Comparison of ENCODE assay signal across 8 cellular contexts in the genomic region with DNA sequence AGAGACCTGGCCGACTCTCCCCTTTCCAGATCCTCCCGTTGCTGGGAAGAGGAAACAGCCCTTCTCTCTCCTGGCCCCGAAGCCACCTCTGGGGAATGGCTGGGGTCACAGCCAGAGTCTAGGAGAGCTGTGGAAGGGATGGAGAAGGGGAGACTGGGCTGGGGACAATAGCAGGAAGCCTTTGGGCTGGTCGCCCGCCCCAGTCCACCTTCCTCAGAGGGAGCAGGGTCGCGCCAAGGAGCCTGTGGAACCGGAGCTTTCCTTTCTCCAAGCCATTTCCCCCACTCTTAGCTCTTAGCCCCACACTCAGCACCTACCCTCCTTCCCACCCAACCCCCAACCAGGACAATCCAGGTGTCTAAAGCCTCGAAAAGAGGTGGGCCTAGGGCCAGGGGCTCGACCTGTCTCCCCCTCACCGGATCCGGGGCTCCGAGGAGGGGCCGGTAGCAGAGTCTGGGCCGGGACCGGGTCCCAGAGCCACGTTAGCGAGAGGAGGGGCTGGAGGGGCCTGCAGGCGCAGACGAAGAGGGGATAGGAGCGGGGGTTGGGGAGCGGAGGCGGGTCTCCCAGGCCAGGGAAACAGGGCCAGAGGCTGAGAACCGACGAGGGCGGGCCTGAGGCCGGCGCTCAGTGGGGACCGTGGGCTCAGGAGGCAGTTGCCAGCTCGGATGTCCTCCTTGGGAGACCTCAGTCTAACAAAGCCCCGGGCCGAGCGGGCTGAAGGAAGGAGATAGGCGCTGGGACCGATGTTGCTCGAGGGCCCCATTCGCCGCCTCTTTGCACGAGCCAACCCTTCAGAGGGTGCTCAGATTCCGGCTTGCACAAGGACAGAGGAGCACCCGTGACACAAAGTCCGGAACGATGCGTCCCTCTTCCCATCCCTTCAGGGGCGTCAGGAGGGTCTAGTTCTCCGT. TPM values are rescaled to one million over a fixed set of nuclear protein-coding genes. Genes with fewer than 3 reads are reported as not detected.
DNase-seq lines count a peak whose midpoint lies in the region; ATAC-seq and TF ChIP-seq lines count a peak whose summit lies in the region.

No MANE protein-coding gene starts in this region.

- no peaks in the 10 kb centered on the region for H3K9me3 ChIP-seq in adipocyte (ENCODE audit: control insufficient read depth, low read length)
- no peaks in the 10 kb centered on the region for H3K9me3 ChIP-seq in gastrocnemius medialis

- peak overlapping the region; percentile 95 to 99 (median 98) for H3K27ac ChIP-seq in gastrocnemius medialis

- H3K36me3 ChIP-seq in adipocyte (ENCODE audit: control insufficient read depth, insufficient read depth, low read length, severe bottlenecking) (no peaks in the 10 kb centered on the region), gastrocnemius medialis (peaks cover 0 to under 1% of the 10 kb centered on the region in 2 donors)

- intact Hi-C loops in gastrocnemius medialis (cut with DNase I; ENCODE audit: low total_unique reads) = loop anchor here (1.0 to 5.0 kb wide), 5 partner anchors 20 to 583 kb away; a partner anchor contains a TSS

- in situ Hi-C loops in gastrocnemius medialis (cut with MboI; ENCODE audit: low sequenced_read_pairs in 4 of 4) = no loop called here

- H3K9ac ChIP-seq in adipocyte (ENCODE audit: low read length) = peak overlapping the region; percentile 79

- peak; percentile 21 to 29 for TF ChIP-seq POLR2A in gastrocnemius medialis (IDR thresholded peaks at IDR 0.05)

- ATAC-seq in gastrocnemius medialis = peak; percentile 39 to 56
- ATAC-seq in GM19328 (IDR thresholded peaks at IDR 0.05; ENCODE audit: unreplicated experiment) = no peak
- ATAC-seq in GM18907 (IDR thresholded peaks at IDR 0.05; ENCODE audit: unreplicated experiment) = no peak

- TF ChIP-seq CTCF in gastrocnemius medialis (IDR thresholded peaks at IDR 0.05 in 4 of 5, conservative IDR thresholded peaks at IDR 0.05 in 1 of 5) = no peak

- H3K4me1 ChIP-seq in adipocyte (ENCODE audit: control insufficient read depth, insufficient read depth, low read length) (peaks cover 12% of the 10 kb centered on the region), gastrocnemius medialis (peaks cover 48 to 60% of the 10 kb centered on the region in 2 donors)

- DNase-seq in stimulated activated CD4-positive, alpha-beta T cell treated with anti-CD3 and anti-CD28 coated beads, Interleukin-4, amount 100 ng/mL, for 1 hour = peak; percentile 30
- DNase-seq in stimulated activated CD4-positive, alpha-beta T cell treated with anti-CD3 and anti-CD28 coated beads, Interleukin-4, amount 100 ng/mL, for 4 hours = no peak
- DNase-seq in adipocyte (ENCODE audit: low read depth) = peak; percentile 60
- peak; percentile 76 to 86 for DNase-seq in gastrocnemius medialis
- DNase-seq in mucosa of gallbladder (ENCODE audit: low spot score) = no peak

- H3K4me3 ChIP-seq in adipocyte (ENCODE audit: low read length) = peak overlapping the region; percentile 83
- H3K4me3 ChIP-seq in iPS-11a (ENCODE audit: low read depth, low read length) = peak overlapping the region; percentile 77
- H3K4me3 ChIP-seq in gastrocnemius medialis = peak overlapping the region; percentile 89 to 97 (median 92)

- H3K27me3 ChIP-seq in adipocyte (replicated peaks; ENCODE audit: control insufficient read depth, insufficient read depth, low read length) = peaks cover 10% of the 10 kb centered on the region
- no peaks in the 10 kb centered on the region for H3K27me3 ChIP-seq in gastrocnemius medialis

RNA-seq across cellular contexts. Expression of a gene that starts 1.0 kb away (rescaled TPM):
- 100 to 1,000 TPM in 2 of 4 donors, 10 to 100 TPM in 2; 51.5 to 121 (median 108) TPM for total RNA-seq in gastrocnemius medialis
- total RNA-seq in mucosa of gallbladder = 9.1 TPM

RNA-seq across cellular contexts. Expression of a gene that starts 11.0 kb away (rescaled TPM):
- total RNA-seq in gastrocnemius medialis (1 to 10 TPM in 3 of 4 donors, not detected in 1; 1.1 to 3.1 (median 1.4) TPM), mucosa of gallbladder (4.6 TPM)

RNA-seq across cellular contexts. Expression of a gene that starts 20.3 kb away (rescaled TPM):
- 10 to 100 TPM; 11.4 to 14.6 (median 13.7) TPM for total RNA-seq in gastrocnemius medialis
- 11.5 TPM for total RNA-seq in mucosa of gallbladder

RNA-seq across cellular contexts. Expression of a gene that starts 20.5 kb away (rescaled TPM):
- 10 to 100 TPM; 17.7 to 56.1 (median 35.6) TPM for total RNA-seq in gastrocnemius medialis
- total RNA-seq in mucosa of gallbladder = 36.4 TPM

RNA-seq across cellular contexts. Expression of a gene that starts 30.4 kb away (rescaled TPM):
- total RNA-seq in gastrocnemius medialis (100 to 1,000 TPM in 3 of 4 donors, 10 to 100 TPM in 1; 58.3 to 315 (median 188) TPM), mucosa of gallbladder (0.78 TPM)

Comparison
In these comparisons a context has a peak if more than half of its experiments do, and no peak if none do; other contexts are left out.
1. DNase-seq: peak in stimulated activated CD4-positive, alpha-beta T cell treated with anti-CD3 and anti-CD28 coated beads, Interleukin-4, amount 100 ng/mL, for 1 hour (single experiment), adipocyte (single experiment) and gastrocnemius medialis (2 of 2); none in stimulated activated CD4-positive, alpha-beta T cell treated with anti-CD3 and anti-CD28 coated beads, Interleukin-4, amount 100 ng/mL, for 4 hours (0 of 2) and mucosa of gallbladder (single experiment).
2. ATAC-seq: peak in gastrocnemius medialis (2 of 2); none in GM19328 (single experiment) and GM18907 (single experiment).
3. Peak in every context shown above with its lines, with median percentiles within 50 percentile points of each other: H3K4me3 ChIP-seq.